Comparison of ENCODE assay signal across 18 cellular contexts in the genomic region with DNA sequence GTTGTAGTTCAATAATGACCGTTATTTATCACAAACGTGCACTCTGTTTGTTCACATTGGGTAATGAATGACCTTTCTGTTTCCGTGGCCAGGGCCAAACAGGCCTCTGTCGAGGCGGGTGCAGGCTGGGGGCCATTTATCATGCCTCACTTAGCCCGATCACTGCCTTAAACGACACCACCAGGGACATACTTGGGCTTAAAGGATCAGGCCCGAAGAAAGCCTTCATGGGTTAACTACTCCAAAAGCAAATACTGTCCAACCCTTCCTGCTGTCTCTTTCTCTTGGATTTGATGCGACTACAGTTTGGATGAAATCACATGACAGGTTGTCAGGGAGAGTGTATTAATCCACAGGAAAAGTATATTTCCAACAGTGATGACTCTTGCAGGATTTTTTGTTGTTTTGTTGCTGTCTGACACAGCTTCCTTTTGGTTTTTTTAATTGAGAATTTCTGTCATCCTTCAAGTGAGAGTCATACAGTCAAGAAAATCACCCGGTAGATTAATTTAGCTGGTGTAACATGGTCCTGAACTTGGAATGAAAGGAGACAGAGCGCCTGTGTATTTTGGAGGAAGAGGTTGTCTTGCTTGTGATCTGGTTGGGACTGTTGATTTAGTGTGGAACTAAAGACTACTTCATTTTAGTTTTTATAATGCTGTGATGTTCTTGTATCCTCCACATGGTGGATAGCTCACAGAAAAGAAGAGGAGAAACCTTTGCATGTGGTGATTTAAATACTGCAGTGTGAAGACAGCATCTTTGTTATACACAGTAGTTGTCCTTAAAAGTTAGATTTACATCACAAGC.
DNase-seq lines count a peak whose midpoint lies in the region; ATAC-seq and TF ChIP-seq lines count a peak whose summit lies in the region.
"Had no signal": no experiment of that assay in that cellular context is flagged by ENCODE, and none has a peak within 500 bp of the region (broad histone marks: within the 10 kb centered on the region; RNA-seq: fewer than 3 reads in every experiment).

No MANE protein-coding gene starts in this region.

- no peaks in the 10 kb centered on the region for H3K36me3 ChIP-seq in left ventricle myocardium inferior
- H3K36me3 ChIP-seq in aorta (ENCODE audit: control insufficient read depth in 1 of 2, insufficient read depth in 2 of 2, low read length in 1 of 2) = no peaks in the 10 kb centered on the region

- H3K4me1 ChIP-seq in left ventricle myocardium inferior = peaks cover 75% of the 10 kb centered on the region
- peaks cover 2 to 4% of the 10 kb centered on the region in 2 donors for H3K4me1 ChIP-seq in aorta (ENCODE audit: control insufficient read depth in 1 of 2, insufficient read depth in 2 of 2, low read length in 2 of 2)

- H3K4me3 ChIP-seq in left ventricle myocardium inferior (no peak overlapping the region), aorta (ENCODE audit: low read length in 2 of 2) (no peak overlapping the region)

- H3K9me3 ChIP-seq in left ventricle myocardium inferior (replicated peaks) (no peaks in the 10 kb centered on the region), aorta (ENCODE audit: control insufficient read depth, low read length) (no peaks in the 10 kb centered on the region)

- H3K4me1 Mint-ChIP-seq in progenitor cell of endocrine pancreas (ENCODE audit: low read depth) = peaks cover 20% of the 10 kb centered on the region
- H3K4me1 Mint-ChIP-seq: activated CD8-positive, alpha-beta memory T cell treated with anti-CD3 and anti-CD28 coated beads, Interleukin-2, amount 10 ng/mL, durations not matched to agents 7 days and 5 days; stimulated activated memory B cell treated with anti-CD40 and anti-IgM and Interleukin-4, amounts not matched to agents 10 μg/mL and 1 μg/mL and 100 μg/mL, for 72 hours had no signal

- no peak overlapping the region for H3K4me3 Mint-ChIP-seq in progenitor cell of endocrine pancreas (ENCODE audit: low read depth)
- H3K4me3 Mint-ChIP-seq: activated CD8-positive, alpha-beta memory T cell treated with anti-CD3 and anti-CD28 coated beads, Interleukin-2, amount 10 ng/mL, durations not matched to agents 7 days and 5 days; CD4-positive, alpha-beta T cell; stimulated activated memory B cell treated with anti-CD40 and anti-IgM and Interleukin-4, amounts not matched to agents 10 μg/mL and 1 μg/mL and 100 μg/mL, for 72 hours had no signal

- H3K36me3 Mint-ChIP-seq in progenitor cell of endocrine pancreas (ENCODE audit: insufficient read depth) = no peaks in the 10 kb centered on the region
- H3K36me3 Mint-ChIP-seq: activated CD8-positive, alpha-beta memory T cell treated with anti-CD3 and anti-CD28 coated beads, Interleukin-2, amount 10 ng/mL, durations not matched to agents 7 days and 5 days had no signal

- DNase-seq in NCI-H82 (lab: John Stamatoyannopoulos, UW) (peak; percentile 23), NCI-H82 treated with DMSO at 0.1 percent for 48 hours (lab: John Stamatoyannopoulos, UW; ENCODE audit: unreplicated experiment) (no peak), left ventricle myocardium inferior (no peak), progenitor cell of endocrine pancreas (ENCODE audit: low spot score, unreplicated experiment) (no peak), aorta (no peak), Ammon's horn (ENCODE audit: low spot score) (no peak)
- DNase-seq: activated CD8-positive, alpha-beta memory T cell treated with anti-CD3 and anti-CD28 coated beads, Interleukin-2, amount 10 ng/mL, durations not matched to agents 7 days and 5 days; activated naive CD4-positive, alpha-beta T cell treated with anti-CD3 and anti-CD28 coated beads, Interleukin-2, amount 50 U/mL, for 16 hours; CD4-positive, alpha-beta T cell; GDM1; HCEC 1CT; midbrain; stimulated activated CD4-positive, alpha-beta T cell treated with anti-CD3 and anti-CD28 coated beads, Interleukin-4, amount 100 ng/mL, for 24 hours had no signal

- peak overlapping the region; percentile 30 for H3K27ac Mint-ChIP-seq in progenitor cell of endocrine pancreas
- H3K27ac Mint-ChIP-seq: activated CD8-positive, alpha-beta memory T cell treated with anti-CD3 and anti-CD28 coated beads, Interleukin-2, amount 10 ng/mL, durations not matched to agents 7 days and 5 days; CD4-positive, alpha-beta T cell; stimulated activated memory B cell treated with anti-CD40 and anti-IgM and Interleukin-4, amounts not matched to agents 10 μg/mL and 1 μg/mL and 100 μg/mL, for 72 hours had no signal

- 16 to 23% methylated on average over 11 of the region's 11 CpGs for WGBS in aorta, 2 donors

- TF ChIP-seq CTCF in left ventricle myocardium inferior (IDR thresholded peaks at IDR 0.05; ENCODE audit: borderline replicate concordance) (peak; percentile 12), progenitor cell of endocrine pancreas (IDR thresholded peaks at IDR 0.05; ENCODE audit: unreplicated experiment) (no peak)

- H3K27me3 ChIP-seq in left ventricle myocardium inferior (ENCODE audit: low read depth) (no peaks in the 10 kb centered on the region), aorta (ENCODE audit: control insufficient read depth in 1 of 2, insufficient read depth in 2 of 2, low read length in 1 of 2) (no peaks in the 10 kb centered on the region)

- no peaks in the 10 kb centered on the region for H3K9me3 Mint-ChIP-seq in progenitor cell of endocrine pancreas (ENCODE audit: low read depth)
- H3K9me3 Mint-ChIP-seq: CD4-positive, alpha-beta T cell had no signal

- ATAC-seq in aorta (ENCODE audit: low FRiP score) (peak; percentile 53), GM18502 (IDR thresholded peaks at IDR 0.05; ENCODE audit: poor library complexity, unreplicated experiment) (no peak), HG03045 (IDR thresholded peaks at IDR 0.05; ENCODE audit: unreplicated experiment) (no peak)
- ATAC-seq: activated CD8-positive, alpha-beta memory T cell treated with anti-CD3 and anti-CD28 coated beads, Interleukin-2, amount 10 ng/mL, durations not matched to agents 7 days and 5 days; stimulated activated memory B cell treated with anti-CD40 and anti-IgM and Interleukin-4, amounts not matched to agents 10 μg/mL and 1 μg/mL and 100 μg/mL, for 72 hours had no signal

- intact Hi-C loops in left ventricle myocardium inferior (cut with micrococcal nuclease) (no loop called here), aorta (cut with DNase I) (loop anchor here in 1 of 2 donors (10.0 kb wide), 1 partner anchor 265 kb away; the partner anchor contains the start of gene PTPRG)

- H3K27ac ChIP-seq in left ventricle myocardium inferior (replicated peaks) (peak overlapping the region; percentile 68), aorta (ENCODE audit: low read depth in 1 of 2, low read length in 2 of 2) (peak overlapping the region; percentile 73 to 96)
- H3K27ac ChIP-seq: 22Rv1, VCaP had no signal

- H3K27me3 Mint-ChIP-seq in progenitor cell of endocrine pancreas = no peaks in the 10 kb centered on the region
- H3K27me3 Mint-ChIP-seq: activated CD8-positive, alpha-beta memory T cell treated with anti-CD3 and anti-CD28 coated beads, Interleukin-2, amount 10 ng/mL, durations not matched to agents 7 days and 5 days; stimulated activated memory B cell treated with anti-CD40 and anti-IgM and Interleukin-4, amounts not matched to agents 10 μg/mL and 1 μg/mL and 100 μg/mL, for 72 hours had no signal
